8 cellular contexts compared by ENCODE assay signal in genomic region chr19:35717665-35718344, GRCh38.
A peak's percentile ranks its signal among the peaks of the same experiment; 100 is the strongest.
DNase-seq lines count a peak whose midpoint lies in the region; ATAC-seq lines count a peak whose summit lies in the region.

KMT2B (plus strand) TSS chr19:35718003; CDS start chr19:35718019, 16 bp downstream.

- no peak for ATAC-seq in GM18907 (IDR thresholded peaks at IDR 0.05; ENCODE audit: unreplicated experiment)

- DNase-seq in activated T-cell treated with anti-CD3 and anti-CD28 coated beads for 48 hours (ENCODE audit: low read depth), result peak; percentile 97
- DNase-seq in activated T-cell treated with anti-CD3 and anti-CD28 coated beads for 4 hours, result no peak
- peak; percentile 96 for DNase-seq in HK-2 (ENCODE audit: unreplicated experiment)
- peak; percentile 94 for DNase-seq in T1000 (lab: John Stamatoyannopoulos, UW)
- no peak for DNase-seq in epithelial cell of prostate (ENCODE audit: low read depth, low spot score)
- no peak for DNase-seq in ecto neural progenitor cell (ENCODE audit: low spot score)

- peak within 1 kb of the TSS; percentile 68 for H3K9ac ChIP-seq in muscle layer of colon (ENCODE audit: low read length)

- no peaks in the 10 kb centered on the region for H3K27me3 ChIP-seq in muscle layer of colon (ENCODE audit: control insufficient read depth in 1 of 2, insufficient read depth in 2 of 2, low read length in 2 of 2)

- no peaks in the 10 kb centered on the region for H3K9me3 ChIP-seq in muscle layer of colon (ENCODE audit: low read length)

- H3K4me1 ChIP-seq in muscle layer of colon (ENCODE audit: insufficient read depth, low read length), result peaks cover 21% of the 10 kb centered on the region

- H3K4me3 ChIP-seq in muscle layer of colon (ENCODE audit: low read depth in 1 of 2, low read length in 2 of 2), result peak within 1 kb of the TSS; percentile 81 to 92

- H3K27ac ChIP-seq in epithelial cell of prostate (peak within 1 kb of the TSS; percentile 85), muscle layer of colon (ENCODE audit: low read depth, low read length) (peak within 1 kb of the TSS; percentile 90)

- H3K36me3 ChIP-seq in muscle layer of colon (ENCODE audit: insufficient read depth, low read length), result peaks cover 23% of the 10 kb centered on the region

Comparison
In these comparisons a context has a peak if more than half of its experiments do, and no peak if none do; other contexts are left out.
1. DNase-seq: peak in activated T-cell treated with anti-CD3 and anti-CD28 coated beads for 48 hours (single experiment), HK-2 (single experiment) and T1000 (single experiment); none in activated T-cell treated with anti-CD3 and anti-CD28 coated beads for 4 hours (single experiment), epithelial cell of prostate (single experiment) and ecto neural progenitor cell (single experiment).